In the genomic region with DNA sequence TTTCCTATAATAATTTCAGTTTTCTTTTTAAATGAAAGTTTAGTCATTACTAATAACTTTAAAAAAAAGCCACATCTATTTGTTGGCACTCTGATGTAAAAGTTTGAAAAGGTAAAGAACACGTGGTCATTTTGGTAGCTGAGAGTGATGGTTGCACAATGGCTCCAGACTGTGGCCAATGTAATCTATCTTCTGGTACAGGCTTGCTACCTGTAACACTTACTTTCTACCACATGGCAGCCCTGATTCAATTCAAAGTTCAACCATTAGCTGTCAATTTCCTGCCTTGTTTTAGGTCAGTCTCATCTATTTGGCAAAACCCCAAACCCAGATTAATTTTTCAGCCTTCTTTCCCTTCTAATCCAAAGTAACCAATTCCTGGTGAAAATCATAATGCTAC, we compare ENCODE assay signal across 23 cellular contexts.
DNase-seq lines count a peak whose midpoint lies in the region; ATAC-seq, FAIRE-seq and TF ChIP-seq lines count a peak whose summit lies in the region.
"Had no signal": no experiment of that assay in that cellular context is flagged by ENCODE, and none has a peak within 500 bp of the region (broad histone marks: within the 10 kb centered on the region; RNA-seq: fewer than 3 reads in every experiment).

No MANE protein-coding gene starts in this region.

- no peak overlapping the region for H4K91ac ChIP-seq in IMR-90 (ENCODE audit: insufficient read depth, low read depth, low read length)

- dilution Hi-C loops in IMR-90 (cut with HindIII; ENCODE audit: low sequenced_read_pairs, unreplicated experiment) = no loop called here

- in situ Hi-C loops in IMR-90 (cut with MboI; ENCODE audit: low sequenced_read_pairs) = no loop called here

- H4K5ac ChIP-seq in IMR-90 (ENCODE audit: low read depth, low read length) = no peak overlapping the region

- no peak for DNase-seq in IMR-90
- DNase-seq in WTC11 (ENCODE audit: low spot score) = no peak
- peak; percentile 25 for DNase-seq in fibroblast of mammary gland (ENCODE audit: low read depth)
- peak; percentile 14 for DNase-seq in urothelium cell line (ENCODE audit: low spot score)
- DNase-seq in RWPE1 (ENCODE audit: low spot score) = no peak
- no peak for DNase-seq in SHP77 treated with DMSO at 0.1 percent for 48 hours (lab: John Stamatoyannopoulos, UW)
- DNase-seq: CD4-positive, alpha-beta T cell; COR-L47; DMS79; HCEC 1CT; KG1; NCI-H1105; NCI-H146; NCI-H2029; NCI-H226; NCI-H524; NCI-H774; Peyer's patch; Right ventricle myocardium superior had no signal

- H3K56ac ChIP-seq in IMR-90 (ENCODE audit: extremely low read depth, insufficient read depth, low read length) = peak overlapping the region; percentile 6; the same call in 1 of the 2 replicates

- H3K27me3 Mint-ChIP-seq in WTC11 (ENCODE audit: low read depth) = no peaks in the 10 kb centered on the region
- H3K27me3 Mint-ChIP-seq: CD4-positive, alpha-beta T cell had no signal

- H3K36me3 ChIP-seq in IMR-90 (ENCODE audit: control insufficient read depth, insufficient read depth, low read length) = no peaks in the 10 kb centered on the region
- H3K36me3 ChIP-seq: BLaER1, Peyer's patch had no signal

- H3K4me3 Mint-ChIP-seq in WTC11 = no peak overlapping the region
- H3K4me3 Mint-ChIP-seq: CD4-positive, alpha-beta T cell had no signal

- H2AK9ac ChIP-seq in IMR-90 (replicated peaks; ENCODE audit: low read depth, low read length, poor library complexity) = no peak overlapping the region

- H3K9me3 ChIP-seq in IMR-90 (ENCODE audit: control insufficient read depth, insufficient read depth, low read length) = no peaks in the 10 kb centered on the region
- H3K9me3 ChIP-seq: BLaER1, Peyer's patch had no signal

- H3K36me3 Mint-ChIP-seq in WTC11 = no peaks in the 10 kb centered on the region

- no peak overlapping the region for H3K9ac ChIP-seq in IMR-90 (ENCODE audit: low read depth, low read length)
- H3K9ac ChIP-seq: BLaER1, GM23248 had no signal

- H3K79me1 ChIP-seq in IMR-90 (ENCODE audit: low read depth in 1 of 2, low read length in 2 of 2) = no peaks in the 10 kb centered on the region

- POLR2A ChIA-PET in IMR-90 (lab: Charles Lee; ENCODE audit: unreplicated experiment) = no interaction called here
- POLR2A ChIA-PET in WTC11 (lab: Charles Lee) = no interaction called here
- POLR2A ChIA-PET in RWPE1 (lab: Yijun Ruan, JAX; ENCODE audit: low non-redundant PET) = no interaction called here

- H4K20me1 ChIP-seq in IMR-90 (ENCODE audit: insufficient read depth, low read length) = no peaks in the 10 kb centered on the region
- H4K20me1 ChIP-seq: BLaER1 had no signal

- no peak overlapping the region for H4K8ac ChIP-seq in IMR-90 (ENCODE audit: low read depth in 2 of 2, low read length in 2 of 2)

- intact Hi-C loops in IMR-90 (cut with micrococcal nuclease) = no loop called here

- peaks cover 17% of the 10 kb centered on the region for H3K4me1 Mint-ChIP-seq in WTC11

- H2BK120ac ChIP-seq in IMR-90 (ENCODE audit: low read depth, low read length) = no peak overlapping the region

- H3K18ac ChIP-seq in IMR-90 (ENCODE audit: low read depth, low read length) = no peak overlapping the region

- no peak overlapping the region for H2BK20ac ChIP-seq in IMR-90 (ENCODE audit: low read depth, low read length)

- no peak overlapping the region for H3K4ac ChIP-seq in IMR-90 (ENCODE audit: low read depth, low read length)

- WGBS in IMR-90 (ENCODE audit: extremely low coverage in 2 of 2, insufficient read length in 1 of 2), 2 experiments = no CpG with 5 or more reads among the region's 1 CpG

- CTCF ChIA-PET in IMR-90 (lab: Yijun Ruan, JAX) (no interaction called here), WTC11 (lab: Charles Lee) (interaction anchor here (3.8 kb wide), 1 partner anchor 65 kb away, joined by 16 read pairs; no protein-coding TSS in a partner anchor), RWPE1 (lab: Yijun Ruan, JAX) (interaction anchor here (0.7 kb wide), 1 partner anchor 223 kb away, joined by 3 read pairs; no protein-coding TSS in a partner anchor)

- H2AK5ac ChIP-seq in IMR-90 (ENCODE audit: low read depth, low read length) = no peak overlapping the region

- no peak for FAIRE-seq in urothelium cell line (lab: Jason Lieb, UNC)
- FAIRE-seq: GM12878 had no signal

- H3K27me3 ChIP-seq in IMR-90 (ENCODE audit: control insufficient read depth, insufficient read depth, low read length) = no peaks in the 10 kb centered on the region
- H3K27me3 ChIP-seq: BLaER1, Peyer's patch had no signal

- H3K23ac ChIP-seq in IMR-90 (ENCODE audit: low read depth, low read length) = no peak overlapping the region

- no peaks in the 10 kb centered on the region for H3K9me3 Mint-ChIP-seq in WTC11
- H3K9me3 Mint-ChIP-seq: CD4-positive, alpha-beta T cell had no signal

- no peak overlapping the region for H3K4me2 ChIP-seq in IMR-90 (ENCODE audit: low read depth, low read length)
- H3K4me2 ChIP-seq: BLaER1 had no signal

- H2BK5ac ChIP-seq in IMR-90 (ENCODE audit: low read depth, low read length, poor library complexity, severe bottlenecking) = no peak overlapping the region

- no peak for TF ChIP-seq RAD21 in IMR-90 (IDR thresholded peaks at IDR 0.05; ENCODE audit: low read length)

- no peaks in the 10 kb centered on the region for H3K4me1 ChIP-seq in IMR-90 (ENCODE audit: control insufficient read depth, insufficient read depth, low read length)
- H3K4me1 ChIP-seq: BLaER1, Peyer's patch had no signal

- ATAC-seq in IMR-90 (ENCODE audit: low read depth) = no peak
- peak; percentile 48; the same call in 1 of the 2 replicates for ATAC-seq in WTC11
- no peak for ATAC-seq in HG02870 (IDR thresholded peaks at IDR 0.05; ENCODE audit: unreplicated experiment)
- ATAC-seq: GM12878 had no signal

- H2AFZ ChIP-seq in IMR-90 (replicated peaks; ENCODE audit: low read length, poor library complexity) = no peak overlapping the region
- H2AFZ ChIP-seq: GM23248 had no signal

- no peak overlapping the region; the same call in 1 of the 2 replicates for H3K14ac ChIP-seq in IMR-90 (replicated peaks; ENCODE audit: low read depth, low read length)

- TF ChIP-seq CTCF in IMR-90 (conservative IDR thresholded peaks at IDR 0.05; ENCODE audit: low read depth, low read length) (no peak), WTC11 (IDR thresholded peaks at IDR 0.05) (no peak), fibroblast of mammary gland (conservative IDR thresholded peaks at IDR 0.05; ENCODE audit: control insufficient read depth, insufficient read depth, low read depth, low read length) (no peak), RWPE1 (conservative IDR thresholded peaks at IDR 0.05; ENCODE audit: low read depth) (no peak)

- no peak overlapping the region for H2BK15ac ChIP-seq in IMR-90 (ENCODE audit: low read depth, low read length)

- H3K27ac ChIP-seq in IMR-90 (ENCODE audit: insufficient read depth, low read length) (no peak overlapping the region), RWPE1 (no peak overlapping the region)
- H3K27ac ChIP-seq: BLaER1, GM23248, Peyer's patch had no signal

- no peak overlapping the region for H3K27ac Mint-ChIP-seq in WTC11
- H3K27ac Mint-ChIP-seq: CD4-positive, alpha-beta T cell had no signal

- no peak overlapping the region for H3K4me3 ChIP-seq in IMR-90 (ENCODE audit: insufficient read depth, low read depth, low read length)
- no peak overlapping the region for H3K4me3 ChIP-seq in fibroblast of mammary gland (ENCODE audit: control insufficient read depth, low read depth, low read length)
- H3K4me3 ChIP-seq: BLaER1, GM12878, GM23248, Peyer's patch had no signal

- BruUV-seq in IMR-90 (replicated peaks; lab: Mats Ljungman, UMichigan) = no TSS peak

- H3K9me1 ChIP-seq in IMR-90 (ENCODE audit: insufficient read depth, low read length) = no peaks in the 10 kb centered on the region

- no peak for TF ChIP-seq POLR2A in IMR-90 (IDR thresholded peaks at IDR 0.05; ENCODE audit: low read depth, low read length)

TF ChIP-seq in IMR-90, 13 proteins besides CTCF, POLR2A, EP300 and RAD21:
- 0 out of 2 replicates have a peak, but pooled peaks have one; percentile 42 for TF ChIP-seq CEBPB (IDR thresholded peaks at IDR 0.05; ENCODE audit: low read depth, low read length)
- no peak for TF ChIP-seq CHD1 (IDR thresholded peaks at IDR 0.05; ENCODE audit: low read depth, low read length)

TF ChIP-seq in WTC11, 78 proteins besides CTCF, POLR2A, EP300 and RAD21:
- TF ChIP-seq ZSCAN18 (CRISPR knock-in tag; IDR thresholded peaks at IDR 0.05) (no peak), HMGA2 (CRISPR knock-in tag; IDR thresholded peaks at IDR 0.05) (no peak), RELA (CRISPR knock-in tag; IDR thresholded peaks at IDR 0.05; ENCODE audit: borderline replicate concordance) (no peak), CBFB (CRISPR knock-in tag; IDR thresholded peaks at IDR 0.05; ENCODE audit: low read depth) (no peak), RORB (CRISPR knock-in tag; IDR thresholded peaks at IDR 0.05) (no peak)
- TF ChIP-seq, protein P1, sequence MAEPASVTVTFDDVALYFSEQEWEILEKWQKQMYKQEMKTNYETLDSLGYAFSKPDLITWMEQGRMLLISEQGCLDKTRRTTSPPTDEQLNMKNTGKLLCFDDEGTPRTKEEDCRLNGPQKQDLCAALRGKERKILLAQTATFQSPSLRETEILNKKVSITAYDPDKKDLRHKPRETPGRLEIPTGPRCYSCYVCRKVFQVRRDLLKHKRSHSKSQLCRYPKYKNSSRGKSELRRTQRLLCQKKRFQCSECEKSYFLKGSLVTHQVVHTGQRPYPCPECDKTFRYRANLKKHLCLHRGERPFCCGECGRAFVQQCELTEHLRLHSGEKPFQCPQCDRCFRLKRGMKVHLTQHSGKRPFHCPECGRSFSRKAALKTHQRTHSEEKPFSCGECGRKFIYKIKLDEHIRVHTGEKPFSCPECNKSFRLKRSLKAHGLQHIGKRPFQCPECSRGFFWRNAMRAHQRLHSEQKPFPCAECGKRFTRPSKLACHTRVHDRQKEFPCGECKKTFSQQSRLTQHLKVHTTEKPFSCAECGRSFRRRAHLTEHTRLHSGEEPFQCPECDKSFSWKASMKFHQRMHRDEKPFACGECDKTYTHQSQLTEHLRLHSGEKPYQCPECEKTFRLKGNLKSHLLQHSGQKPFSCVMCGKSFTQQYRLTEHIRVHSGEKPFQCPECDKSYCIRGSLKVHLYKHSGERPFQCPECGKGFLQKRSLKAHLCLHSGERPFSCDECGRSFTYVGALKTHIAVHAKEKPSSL (CRISPR knock-in tag; conservative IDR thresholded peaks at IDR 0.05) = no peak

Comparison
In these comparisons a context has a peak if more than half of its experiments do, and no peak if none do; other contexts are left out.
1. DNase-seq: peak in fibroblast of mammary gland (single experiment) and urothelium cell line (single experiment); none in IMR-90 (single experiment), WTC11 (single experiment), RWPE1 (single experiment) and SHP77 treated with DMSO at 0.1 percent for 48 hours (single experiment).